ENCODE assay signal across 1 cellular context in genomic region chr3:97711664-97712063, GRCh38.
TF ChIP-seq lines count a peak whose summit lies in the region.

No MANE protein-coding gene starts in this region.

TF ChIP-seq in GM23338, 12 proteins besides CTCF, POLR2A, EP300 and RAD21 (continued from another document):
- TF ChIP-seq ETS1 (IDR thresholded peaks at IDR 0.05): no peak
- TF ChIP-seq ZNF114 (CRISPR knock-in tag; IDR thresholded peaks at IDR 0.05): no peak
- TF ChIP-seq EZH2phosphoT487 (IDR thresholded peaks at IDR 0.05; ENCODE audit: unreplicated experiment): no peak
- TF ChIP-seq NANOG (IDR thresholded peaks at IDR 0.05; ENCODE audit: borderline replicate concordance): no peak
- TF ChIP-seq CREB1 (CRISPR knock-in tag; IDR thresholded peaks at IDR 0.05; ENCODE audit: low read depth): no peak
- no peak for TF ChIP-seq POLR2AphosphoS5 (IDR thresholded peaks at IDR 0.05; ENCODE audit: low read depth)
- TF ChIP-seq REST (IDR thresholded peaks at IDR 0.05; ENCODE audit: unreplicated experiment): no peak
- no peak for TF ChIP-seq STAT1 (IDR thresholded peaks at IDR 0.05; ENCODE audit: unreplicated experiment)
